8 cellular contexts compared by ENCODE assay signal in the genomic region with DNA sequence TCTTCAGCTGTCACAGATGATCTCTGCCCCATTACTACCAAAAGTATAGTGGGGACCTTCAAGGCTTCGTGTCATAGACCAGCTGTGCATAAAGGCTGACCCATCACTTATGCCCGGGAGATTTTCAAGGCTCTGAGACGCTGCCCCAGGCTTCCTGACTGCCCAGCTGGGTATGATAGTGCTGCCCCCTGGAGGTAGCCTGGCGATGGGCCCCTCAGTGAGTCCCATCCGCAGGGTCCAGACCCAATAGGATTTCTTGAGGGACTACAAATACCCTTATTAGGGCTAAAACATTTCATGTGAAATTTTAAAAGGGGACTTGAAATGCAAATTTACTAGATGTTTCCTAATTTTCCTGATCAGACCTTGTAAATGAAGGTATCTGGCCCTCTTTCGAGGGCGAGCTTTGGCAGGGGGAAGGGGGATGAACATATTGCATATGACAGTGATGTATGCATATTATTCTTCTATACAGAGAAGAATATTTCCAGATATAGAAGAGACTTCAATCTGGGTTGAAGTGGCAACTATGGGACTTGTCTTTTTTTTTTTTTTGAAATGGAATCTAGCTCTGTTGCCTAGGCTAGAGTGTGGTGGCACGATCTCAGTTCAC. TPM values are rescaled to one million over a fixed set of nuclear protein-coding genes. Genes with fewer than 3 reads are reported as not detected.
DNase-seq lines count a peak whose midpoint lies in the region; ATAC-seq and TF ChIP-seq lines count a peak whose summit lies in the region.

No MANE protein-coding gene starts in this region.

- H3K27ac Mint-ChIP-seq in memory B cell: peak overlapping the region; percentile 97

- H3K4me1 Mint-ChIP-seq in memory B cell: peaks cover 41% of the 10 kb centered on the region

- peak; percentile 48 for DNase-seq in SIG-M5 treated with dmso at 0.1 percent for 504 hours (lab: John Stamatoyannopoulos, UW; ENCODE audit: unreplicated experiment)
- DNase-seq in SIG-M5 (lab: John Stamatoyannopoulos, UW): no peak
- DNase-seq in T-helper 1 cell: peak; percentile 47 to 74 (median 57)
- DNase-seq in ascending aorta (ENCODE audit: low spot score in 2 of 2): peak in 1 of 2 donors; percentile 71
- DNase-seq in memory B cell (ENCODE audit: low spot score in 2 of 2): peak; percentile 66 to 72
- DNase-seq in upper lobe of left lung: peak in 1 of 2 donors; percentile 57
- DNase-seq in NCI-H2171 (lab: John Stamatoyannopoulos, UW): no peak

- no peak for TF ChIP-seq EP300 in upper lobe of left lung (IDR thresholded peaks at IDR 0.05)

- ATAC-seq in memory B cell (ENCODE audit: low read depth): peak; percentile 59
- ATAC-seq in upper lobe of left lung (ENCODE audit: low FRiP score in 2 of 2): peak; percentile 45 to 51
- ATAC-seq in HG02623 (IDR thresholded peaks at IDR 0.05; ENCODE audit: unreplicated experiment): no peak

- H3K4me1 ChIP-seq in ascending aorta (no peaks in the 10 kb centered on the region), upper lobe of left lung (no peaks in the 10 kb centered on the region)

- peak in 2 of 3 experiments; percentile 16 to 36 for TF ChIP-seq CTCF in ascending aorta (IDR thresholded peaks at IDR 0.05)
- TF ChIP-seq CTCF in upper lobe of left lung (IDR thresholded peaks at IDR 0.05): peak; percentile 23 to 65 (median 48)

- no peaks in the 10 kb centered on the region for H3K9me3 Mint-ChIP-seq in memory B cell

- H3K9me3 ChIP-seq in ascending aorta (no peaks in the 10 kb centered on the region), upper lobe of left lung (no peaks in the 10 kb centered on the region)

- no peaks in the 10 kb centered on the region for H3K27me3 Mint-ChIP-seq in memory B cell

- intact Hi-C loops in ascending aorta (cut with DNase I): no loop called here

- H3K36me3 Mint-ChIP-seq in memory B cell: no peaks in the 10 kb centered on the region

- H3K36me3 ChIP-seq in ascending aorta (no peaks in the 10 kb centered on the region), upper lobe of left lung (peaks cover 0 to 15% (median 0%) of the 10 kb centered on the region in 4 donors)

- H3K27me3 ChIP-seq in ascending aorta: no peaks in the 10 kb centered on the region
- H3K27me3 ChIP-seq in upper lobe of left lung: no peaks in the 10 kb centered on the region

- H3K4me3 ChIP-seq in ascending aorta (no peak overlapping the region), upper lobe of left lung (no peak overlapping the region)

- H3K27ac ChIP-seq in ascending aorta (no peak overlapping the region), upper lobe of left lung (no peak overlapping the region)

- H3K4me3 Mint-ChIP-seq in memory B cell: no peak overlapping the region

- WGBS in upper lobe of left lung, 2 donors: 69 to 77% methylated on average over 8 of the region's 8 CpGs

- no peak for TF ChIP-seq POLR2A in upper lobe of left lung (IDR thresholded peaks at IDR 0.05)

RNA-seq across cellular contexts. Expression of a gene that starts 11.7 kb away (rescaled TPM):
- 1.3 TPM for total RNA-seq in ascending aorta
- 10 to 100 TPM in 1 of 6 donors, 1 to 10 TPM in 5; 4.3 to 13.6 (median 7.2) TPM for total RNA-seq in upper lobe of left lung

RNA-seq across cellular contexts. Expression of a gene that starts 12.8 kb away (rescaled TPM):
- total RNA-seq in ascending aorta (0.53 TPM), upper lobe of left lung (1,000 to 10,000 TPM in 1 of 6 donors, 100 to 1,000 TPM in 5; 396 to 1,034 (median 618) TPM)

RNA-seq across cellular contexts. Expression of a gene that starts 36.2 kb away (rescaled TPM):
- not detected for total RNA-seq in ascending aorta
- under 1 TPM in 1 of 6 donors, not detected in 5; 0.24 TPM for total RNA-seq in upper lobe of left lung

RNA-seq across cellular contexts. Expression of a gene that starts 36.8 kb away (rescaled TPM):
- total RNA-seq in ascending aorta: not detected
- total RNA-seq in upper lobe of left lung: 1 to 10 TPM in 1 of 6 donors, not detected in 5; 7.3 TPM

Comparison
In these comparisons a context has a peak if more than half of its experiments do, and no peak if none do; other contexts are left out.
1. DNase-seq: peak in SIG-M5 treated with dmso at 0.1 percent for 504 hours (single experiment), T-helper 1 cell (5 of 5) and memory B cell (2 of 2); none in SIG-M5 (single experiment) and NCI-H2171 (single experiment).
2. RNA of a gene that starts 12.8 kb away (total RNA-seq): 396 to 1,034 TPM in upper lobe of left lung; 0.53 TPM in ascending aorta (single experiment); every median in the first group is over 100 times any median in the second.